ENCODE assay signal across 17 cellular contexts in genomic region chr12:22978962-22979361, GRCh38.
DNase-seq lines count a peak whose midpoint lies in the region; ATAC-seq and TF ChIP-seq lines count a peak whose summit lies in the region.
"Had no signal": no experiment of that assay in that cellular context is flagged by ENCODE, and none has a peak within 500 bp of the region (broad histone marks: within the 10 kb centered on the region; RNA-seq: fewer than 3 reads in every experiment).

No MANE protein-coding gene starts in this region.

- H3K4me3 Mint-ChIP-seq in CD8-positive, alpha-beta T cell, result no peak overlapping the region
- H3K4me3 Mint-ChIP-seq: CD14-positive monocyte, H9 had no signal

- no peaks in the 10 kb centered on the region for H3K36me3 Mint-ChIP-seq in CD8-positive, alpha-beta T cell
- H3K36me3 Mint-ChIP-seq: CD14-positive monocyte had no signal

- no peaks in the 10 kb centered on the region for H3K27me3 ChIP-seq in CD8-positive, alpha-beta T cell (ENCODE audit: insufficient read depth, low read length)
- H3K27me3 ChIP-seq: cardiac muscle cell, gastrocnemius medialis, thyroid gland had no signal

- no peak for TF ChIP-seq EP300 in Ishikawa (IDR thresholded peaks at IDR 0.05; ENCODE audit: borderline replicate concordance)

- POLR2A ChIA-PET in CD8-positive, alpha-beta T cell (lab: Charles Lee), result no interaction called here

- peaks cover 3% of the 10 kb centered on the region for H3K27me3 Mint-ChIP-seq in CD8-positive, alpha-beta T cell (ENCODE audit: low read depth)
- H3K27me3 Mint-ChIP-seq: progenitor cell of endocrine pancreas had no signal

- no peaks in the 10 kb centered on the region for H3K4me1 Mint-ChIP-seq in CD8-positive, alpha-beta T cell (ENCODE audit: low read depth)
- H3K4me1 Mint-ChIP-seq: CD14-positive monocyte had no signal

- intact Hi-C loops in CD8-positive, alpha-beta T cell (cut with DNase I, micrococcal nuclease), result no loop called here

- TF ChIP-seq CTCF in AG09309 (IDR thresholded peaks at IDR 0.05; ENCODE audit: control insufficient read depth, insufficient read depth, low read depth, low read length, missing control alignments), result no peak
- TF ChIP-seq CTCF in CD8-positive, alpha-beta T cell (IDR thresholded peaks at IDR 0.05), result no peak

- TF ChIP-seq RAD21 in Ishikawa (IDR thresholded peaks at IDR 0.05; ENCODE audit: low read depth), result no peak

- no peak overlapping the region for H3K27ac Mint-ChIP-seq in CD8-positive, alpha-beta T cell
- H3K27ac Mint-ChIP-seq: CD14-positive monocyte, H9, progenitor cell of endocrine pancreas had no signal

- no peaks in the 10 kb centered on the region for H3K9me3 Mint-ChIP-seq in CD8-positive, alpha-beta T cell
- H3K9me3 Mint-ChIP-seq: H9 had no signal

- H3K4me1 ChIP-seq in CD8-positive, alpha-beta T cell (ENCODE audit: insufficient read depth, low read length), result no peaks in the 10 kb centered on the region
- H3K4me1 ChIP-seq: gastrocnemius medialis, thyroid gland had no signal

- DNase-seq in AG09309 (ENCODE audit: low read depth) (peak; percentile 94), brain pericyte (ENCODE audit: low read depth, low spot score) (peak; percentile 20), kidney glomerular epithelial cell (lab: John Stamatoyannopoulos, UW) (peak; percentile 83), SHP77 (lab: John Stamatoyannopoulos, UW) (no peak), NCI-H146 (lab: John Stamatoyannopoulos, UW) (no peak), SHP77 treated with DMSO at 0.1 percent for 48 hours (lab: John Stamatoyannopoulos, UW) (no peak)
- DNase-seq in CD8-positive, alpha-beta T cell, result no peak
- DNase-seq: gastrocnemius medialis, H9, Karpas-422, NCI-H345, RPMI8226, thyroid gland had no signal

- no peak overlapping the region for H3K4me3 ChIP-seq in AG09309 (ENCODE audit: control insufficient read depth, low read depth, low read length)
- no peak overlapping the region for H3K4me3 ChIP-seq in CD8-positive, alpha-beta T cell (ENCODE audit: low read depth, low read length)
- H3K4me3 ChIP-seq: cardiac muscle cell, gastrocnemius medialis, thyroid gland had no signal

- H3K27ac ChIP-seq in CD8-positive, alpha-beta T cell (ENCODE audit: low read depth, low read length), result no peak overlapping the region
- H3K27ac ChIP-seq: cardiac muscle cell, gastrocnemius medialis, thyroid gland had no signal

- no peaks in the 10 kb centered on the region for H3K36me3 ChIP-seq in CD8-positive, alpha-beta T cell (ENCODE audit: insufficient read depth, low read length)
- H3K36me3 ChIP-seq: cardiac muscle cell, gastrocnemius medialis, thyroid gland had no signal

- CTCF ChIA-PET in CD8-positive, alpha-beta T cell (lab: Charles Lee), result no interaction called here

- H3K9me3 ChIP-seq in CD8-positive, alpha-beta T cell (ENCODE audit: low read length), result no peaks in the 10 kb centered on the region
- H3K9me3 ChIP-seq: gastrocnemius medialis, thyroid gland had no signal

- no peak for ATAC-seq in CD8-positive, alpha-beta T cell
- ATAC-seq: gastrocnemius medialis had no signal

TF ChIP-seq in Ishikawa, 13 proteins besides CTCF, POLR2A, EP300 and RAD21:
- TF ChIP-seq NFIC (IDR thresholded peaks at IDR 0.05) (0 out of 2 replicates have a peak, but pooled peaks have one; percentile 21), CEBPB (IDR thresholded peaks at IDR 0.05) (0 out of 2 replicates have a peak, but pooled peaks have one; percentile 9), USF1 (IDR thresholded peaks at IDR 0.05) (no peak)

Comparison
In these comparisons a context has a peak if more than half of its experiments do, and no peak if none do; other contexts are left out.
1. DNase-seq: peak in AG09309 (single experiment), brain pericyte (single experiment) and kidney glomerular epithelial cell (single experiment); none in SHP77 (0 of 2), CD8-positive, alpha-beta T cell (0 of 7), NCI-H146 (single experiment) and SHP77 treated with DMSO at 0.1 percent for 48 hours (single experiment).